In the genomic region with DNA sequence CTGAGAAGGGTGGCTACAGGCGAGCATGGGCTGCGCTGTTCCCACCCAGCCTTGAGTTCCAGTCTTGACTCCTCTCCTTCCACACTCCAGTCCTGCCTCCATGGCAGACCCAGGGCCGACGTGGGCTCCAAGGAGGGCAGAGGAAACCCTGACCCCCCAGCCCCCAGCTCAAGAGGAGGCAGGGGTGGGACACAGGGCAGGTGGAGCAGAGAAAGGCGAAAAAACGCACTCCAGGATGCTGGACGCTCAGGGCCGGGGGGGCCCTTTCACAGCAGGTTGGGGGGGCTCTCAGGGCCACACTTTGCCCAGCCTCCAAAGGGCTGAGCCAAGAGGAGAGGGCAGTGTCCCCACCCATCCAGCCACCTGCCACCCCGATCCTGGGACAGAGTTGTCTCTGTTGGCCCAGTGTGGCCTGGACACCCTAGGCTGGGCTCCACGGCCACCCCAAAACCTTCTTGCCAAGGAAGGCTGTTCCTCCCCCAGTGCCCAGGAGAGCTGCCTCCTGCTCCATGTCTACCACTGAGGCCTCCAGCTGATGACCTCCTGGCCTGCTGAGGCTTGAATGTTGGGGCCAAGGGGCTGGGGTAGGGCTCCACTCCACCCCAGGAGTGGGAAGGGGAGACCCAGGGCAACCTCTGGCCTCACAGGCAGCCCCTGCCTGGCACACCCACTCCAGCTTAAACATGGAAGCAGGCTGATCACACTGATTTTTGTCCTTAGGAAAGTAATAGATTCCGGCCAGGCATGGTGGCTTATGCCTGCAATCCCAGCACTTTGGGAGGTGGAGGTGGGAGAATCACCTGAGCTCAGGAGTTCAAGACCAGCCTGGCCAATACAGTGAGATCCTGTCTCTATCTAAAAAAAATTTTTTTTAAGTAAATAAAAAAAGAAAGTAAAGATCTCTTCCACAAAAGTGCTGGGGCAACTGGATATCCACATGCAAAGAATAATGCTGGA, we compare ENCODE assay signal across 3 cellular contexts.
TF ChIP-seq lines count a peak whose summit lies in the region.

No MANE protein-coding gene starts in this region.

TF ChIP-seq in SK-N-SH, 30 proteins besides CTCF, POLR2A, EP300 and RAD21:
- TF ChIP-seq, protein P1, sequence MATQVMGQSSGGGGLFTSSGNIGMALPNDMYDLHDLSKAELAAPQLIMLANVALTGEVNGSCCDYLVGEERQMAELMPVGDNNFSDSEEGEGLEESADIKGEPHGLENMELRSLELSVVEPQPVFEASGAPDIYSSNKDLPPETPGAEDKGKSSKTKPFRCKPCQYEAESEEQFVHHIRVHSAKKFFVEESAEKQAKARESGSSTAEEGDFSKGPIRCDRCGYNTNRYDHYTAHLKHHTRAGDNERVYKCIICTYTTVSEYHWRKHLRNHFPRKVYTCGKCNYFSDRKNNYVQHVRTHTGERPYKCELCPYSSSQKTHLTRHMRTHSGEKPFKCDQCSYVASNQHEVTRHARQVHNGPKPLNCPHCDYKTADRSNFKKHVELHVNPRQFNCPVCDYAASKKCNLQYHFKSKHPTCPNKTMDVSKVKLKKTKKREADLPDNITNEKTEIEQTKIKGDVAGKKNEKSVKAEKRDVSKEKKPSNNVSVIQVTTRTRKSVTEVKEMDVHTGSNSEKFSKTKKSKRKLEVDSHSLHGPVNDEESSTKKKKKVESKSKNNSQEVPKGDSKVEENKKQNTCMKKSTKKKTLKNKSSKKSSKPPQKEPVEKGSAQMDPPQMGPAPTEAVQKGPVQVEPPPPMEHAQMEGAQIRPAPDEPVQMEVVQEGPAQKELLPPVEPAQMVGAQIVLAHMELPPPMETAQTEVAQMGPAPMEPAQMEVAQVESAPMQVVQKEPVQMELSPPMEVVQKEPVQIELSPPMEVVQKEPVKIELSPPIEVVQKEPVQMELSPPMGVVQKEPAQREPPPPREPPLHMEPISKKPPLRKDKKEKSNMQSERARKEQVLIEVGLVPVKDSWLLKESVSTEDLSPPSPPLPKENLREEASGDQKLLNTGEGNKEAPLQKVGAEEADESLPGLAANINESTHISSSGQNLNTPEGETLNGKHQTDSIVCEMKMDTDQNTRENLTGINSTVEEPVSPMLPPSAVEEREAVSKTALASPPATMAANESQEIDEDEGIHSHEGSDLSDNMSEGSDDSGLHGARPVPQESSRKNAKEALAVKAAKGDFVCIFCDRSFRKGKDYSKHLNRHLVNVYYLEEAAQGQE (IDR thresholded peaks at IDR 0.05; ENCODE audit: low read depth, low read length) = no peak
- TF ChIP-seq FOSL2 (IDR thresholded peaks at IDR 0.05; ENCODE audit: borderline replicate concordance, low read depth) (no peak), ELF1 (IDR thresholded peaks at IDR 0.05) (no peak), RCOR1 (IDR thresholded peaks at IDR 0.05; ENCODE audit: low read length) (no peak), FOXM1 (IDR thresholded peaks at IDR 0.05; ENCODE audit: low read depth) (no peak), POLR2AphosphoS5 (IDR thresholded peaks at IDR 0.05; ENCODE audit: low read depth, low read length) (no peak), NRF1 (IDR thresholded peaks at IDR 0.05; ENCODE audit: low read depth, low read length) (no peak), JUND (IDR thresholded peaks at IDR 0.05) (no peak), RFX5 (IDR thresholded peaks at IDR 0.05; ENCODE audit: low read length) (no peak), NFIC (IDR thresholded peaks at IDR 0.05; ENCODE audit: borderline replicate concordance) (no peak)

TF ChIP-seq in SK-N-SH treated with all-trans-retinoic acid at 6 μM for 48 hours, 23 proteins besides CTCF, POLR2A, EP300 and RAD21:
- no peak for TF ChIP-seq ZFP30 (CRISPR knock-in tag; IDR thresholded peaks at IDR 0.05)
- no peak for TF ChIP-seq BACH2 (CRISPR knock-in tag; IDR thresholded peaks at IDR 0.05; ENCODE audit: borderline replicate concordance)
- TF ChIP-seq, protein P2, sequence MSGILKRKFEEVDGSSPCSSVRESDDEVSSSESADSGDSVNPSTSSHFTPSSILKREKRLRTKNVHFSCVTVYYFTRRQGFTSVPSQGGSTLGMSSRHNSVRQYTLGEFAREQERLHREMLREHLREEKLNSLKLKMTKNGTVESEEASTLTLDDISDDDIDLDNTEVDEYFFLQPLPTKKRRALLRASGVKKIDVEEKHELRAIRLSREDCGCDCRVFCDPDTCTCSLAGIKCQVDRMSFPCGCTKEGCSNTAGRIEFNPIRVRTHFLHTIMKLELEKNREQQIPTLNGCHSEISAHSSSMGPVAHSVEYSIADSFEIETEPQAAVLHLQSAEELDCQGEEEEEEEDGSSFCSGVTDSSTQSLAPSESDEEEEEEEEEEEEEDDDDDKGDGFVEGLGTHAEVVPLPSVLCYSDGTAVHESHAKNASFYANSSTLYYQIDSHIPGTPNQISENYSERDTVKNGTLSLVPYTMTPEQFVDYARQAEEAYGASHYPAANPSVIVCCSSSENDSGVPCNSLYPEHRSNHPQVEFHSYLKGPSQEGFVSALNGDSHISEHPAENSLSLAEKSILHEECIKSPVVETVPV (CRISPR knock-in tag; IDR thresholded peaks at IDR 0.05) = no peak
- no peak for TF ChIP-seq ESRRG (CRISPR knock-in tag; IDR thresholded peaks at IDR 0.05)
- TF ChIP-seq, protein P3, sequence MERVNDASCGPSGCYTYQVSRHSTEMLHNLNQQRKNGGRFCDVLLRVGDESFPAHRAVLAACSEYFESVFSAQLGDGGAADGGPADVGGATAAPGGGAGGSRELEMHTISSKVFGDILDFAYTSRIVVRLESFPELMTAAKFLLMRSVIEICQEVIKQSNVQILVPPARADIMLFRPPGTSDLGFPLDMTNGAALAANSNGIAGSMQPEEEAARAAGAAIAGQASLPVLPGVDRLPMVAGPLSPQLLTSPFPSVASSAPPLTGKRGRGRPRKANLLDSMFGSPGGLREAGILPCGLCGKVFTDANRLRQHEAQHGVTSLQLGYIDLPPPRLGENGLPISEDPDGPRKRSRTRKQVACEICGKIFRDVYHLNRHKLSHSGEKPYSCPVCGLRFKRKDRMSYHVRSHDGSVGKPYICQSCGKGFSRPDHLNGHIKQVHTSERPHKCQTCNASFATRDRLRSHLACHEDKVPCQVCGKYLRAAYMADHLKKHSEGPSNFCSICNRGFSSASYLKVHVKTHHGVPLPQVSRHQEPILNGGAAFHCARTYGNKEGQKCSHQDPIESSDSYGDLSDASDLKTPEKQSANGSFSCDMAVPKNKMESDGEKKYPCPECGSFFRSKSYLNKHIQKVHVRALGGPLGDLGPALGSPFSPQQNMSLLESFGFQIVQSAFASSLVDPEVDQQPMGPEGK (CRISPR knock-in tag; IDR thresholded peaks at IDR 0.05; ENCODE audit: borderline replicate concordance) = no peak
- no peak for TF ChIP-seq GLIS3 (CRISPR knock-in tag; IDR thresholded peaks at IDR 0.05)

TF ChIP-seq in K562, 482 proteins besides CTCF, POLR2A, EP300 and RAD21:
- TF ChIP-seq ZNF121 (CRISPR knock-in tag; conservative IDR thresholded peaks at IDR 0.05) = peak; percentile 78
- TF ChIP-seq, protein P4, sequence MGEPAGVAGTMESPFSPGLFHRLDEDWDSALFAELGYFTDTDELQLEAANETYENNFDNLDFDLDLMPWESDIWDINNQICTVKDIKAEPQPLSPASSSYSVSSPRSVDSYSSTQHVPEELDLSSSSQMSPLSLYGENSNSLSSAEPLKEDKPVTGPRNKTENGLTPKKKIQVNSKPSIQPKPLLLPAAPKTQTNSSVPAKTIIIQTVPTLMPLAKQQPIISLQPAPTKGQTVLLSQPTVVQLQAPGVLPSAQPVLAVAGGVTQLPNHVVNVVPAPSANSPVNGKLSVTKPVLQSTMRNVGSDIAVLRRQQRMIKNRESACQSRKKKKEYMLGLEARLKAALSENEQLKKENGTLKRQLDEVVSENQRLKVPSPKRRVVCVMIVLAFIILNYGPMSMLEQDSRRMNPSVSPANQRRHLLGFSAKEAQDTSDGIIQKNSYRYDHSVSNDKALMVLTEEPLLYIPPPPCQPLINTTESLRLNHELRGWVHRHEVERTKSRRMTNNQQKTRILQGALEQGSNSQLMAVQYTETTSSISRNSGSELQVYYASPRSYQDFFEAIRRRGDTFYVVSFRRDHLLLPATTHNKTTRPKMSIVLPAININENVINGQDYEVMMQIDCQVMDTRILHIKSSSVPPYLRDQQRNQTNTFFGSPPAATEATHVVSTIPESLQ (CRISPR knock-in tag; IDR thresholded peaks at IDR 0.05) = no peak
TF ChIP-seq in K562: peak in this region for 1.
